Comparison of ENCODE assay signal across 8 cellular contexts in genomic region chr3:42501321-42501680, GRCh38. TPM values are rescaled to one million over a fixed set of nuclear protein-coding genes. Genes with fewer than 3 reads are reported as not detected.
A peak's percentile ranks its signal among the peaks of the same experiment; 100 is the strongest.
DNase-seq lines count a peak whose midpoint lies in the region; ATAC-seq and TF ChIP-seq lines count a peak whose summit lies in the region.

No MANE protein-coding gene starts in this region.

- no peak for ATAC-seq in gastroesophageal sphincter

- H3K9me3 Mint-ChIP-seq in activated CD4-positive, alpha-beta memory T cell treated with anti-CD3 and anti-CD28 coated beads for 36 hours: no peaks in the 10 kb centered on the region

- no peak overlapping the region for H3K27ac ChIP-seq in iPS DF 6.9 (ENCODE audit: low read length)
- H3K27ac ChIP-seq in spleen: no peak overlapping the region
- H3K27ac ChIP-seq in ovary: no peak overlapping the region
- peak overlapping the region in 1 of 4 donors; percentile 21 for H3K27ac ChIP-seq in gastroesophageal sphincter

- peak overlapping the region; percentile 91 for H3K4me3 Mint-ChIP-seq in activated CD4-positive, alpha-beta memory T cell treated with anti-CD3 and anti-CD28 coated beads for 36 hours

- H3K4me3 ChIP-seq in iPS DF 6.9 (ENCODE audit: low read length) (peak overlapping the region; percentile 77; the same call in 1 of the 2 replicates), spleen (peak overlapping the region; percentile 45 to 86 (median 56)), ovary (no peak overlapping the region), gastroesophageal sphincter (peak overlapping the region in 1 of 2 donors; percentile 58)

- CTCF ChIA-PET in activated CD4-positive, alpha-beta memory T cell treated with anti-CD3 and anti-CD28 coated beads for 36 hours (lab: Charles Lee): interaction anchor here (0.6 to 3.2 kb wide), 25 partner anchors 8 to 281 kb away, joined by 3 to 76 read pairs (median 6); no protein-coding TSS in a partner anchor

- H3K27me3 ChIP-seq in iPS DF 6.9 (ENCODE audit: control insufficient read depth, insufficient read depth, low read length): peaks cover 13% of the 10 kb centered on the region
- H3K27me3 ChIP-seq in spleen (replicated peaks in 1 of 7): peaks cover 0 to 48% (median 13%) of the 10 kb centered on the region in 7 donors
- H3K27me3 ChIP-seq in ovary: no peaks in the 10 kb centered on the region
- H3K27me3 ChIP-seq in gastroesophageal sphincter: peaks cover 62% of the 10 kb centered on the region

- H3K36me3 ChIP-seq in iPS DF 6.9 (ENCODE audit: control insufficient read depth, insufficient read depth, low read length): no peaks in the 10 kb centered on the region
- H3K36me3 ChIP-seq in spleen: no peaks in the 10 kb centered on the region
- no peaks in the 10 kb centered on the region for H3K36me3 ChIP-seq in ovary
- no peaks in the 10 kb centered on the region for H3K36me3 ChIP-seq in gastroesophageal sphincter

- H3K36me3 Mint-ChIP-seq in activated CD4-positive, alpha-beta memory T cell treated with anti-CD3 and anti-CD28 coated beads for 36 hours: no peaks in the 10 kb centered on the region

- TF ChIP-seq POLR2A in spleen (IDR thresholded peaks at IDR 0.05) (no peak), ovary (IDR thresholded peaks at IDR 0.05) (no peak), gastroesophageal sphincter (IDR thresholded peaks at IDR 0.05) (no peak)

- peaks cover 33% of the 10 kb centered on the region for H3K4me1 Mint-ChIP-seq in activated CD4-positive, alpha-beta memory T cell treated with anti-CD3 and anti-CD28 coated beads for 36 hours (ENCODE audit: low read depth)

- no peak for TF ChIP-seq CTCF in spleen (IDR thresholded peaks at IDR 0.05 in 8 of 11, conservative IDR thresholded peaks at IDR 0.05 in 3 of 11)
- TF ChIP-seq CTCF in ovary (IDR thresholded peaks at IDR 0.05): no peak
- TF ChIP-seq CTCF in gastroesophageal sphincter (IDR thresholded peaks at IDR 0.05): no peak

- H3K27me3 Mint-ChIP-seq in activated CD4-positive, alpha-beta memory T cell treated with anti-CD3 and anti-CD28 coated beads for 36 hours: peaks cover 29% of the 10 kb centered on the region

- no peak overlapping the region for H3K27ac Mint-ChIP-seq in activated CD4-positive, alpha-beta memory T cell treated with anti-CD3 and anti-CD28 coated beads for 36 hours

- H3K4me1 ChIP-seq in iPS DF 6.9 (ENCODE audit: control insufficient read depth, insufficient read depth, low read length) (peaks cover 9% of the 10 kb centered on the region), spleen (peaks cover 10 to 50% (median 24%) of the 10 kb centered on the region in 6 donors), ovary (ENCODE audit: insufficient read depth) (peaks cover 4% of the 10 kb centered on the region), gastroesophageal sphincter (peaks cover 0 to 22% (median 11%) of the 10 kb centered on the region in 3 donors)

- no peaks in the 10 kb centered on the region for H3K9me3 ChIP-seq in iPS DF 6.9 (ENCODE audit: control insufficient read depth, insufficient read depth, low read length)
- H3K9me3 ChIP-seq in spleen: no peaks in the 10 kb centered on the region
- no peaks in the 10 kb centered on the region for H3K9me3 ChIP-seq in ovary
- H3K9me3 ChIP-seq in gastroesophageal sphincter: no peaks in the 10 kb centered on the region

- POLR2A ChIA-PET in activated CD4-positive, alpha-beta memory T cell treated with anti-CD3 and anti-CD28 coated beads for 36 hours (lab: Charles Lee): interaction anchor here (0.7 to 1.9 kb wide), 3 partner anchors 18 to 35 kb away, joined by 3 to 6 read pairs (median 5); no protein-coding TSS in a partner anchor

- intact Hi-C loops in activated CD4-positive, alpha-beta memory T cell treated with anti-CD3 and anti-CD28 coated beads for 36 hours (cut with micrococcal nuclease): loop anchor here (5.0 kb wide), 1 partner anchor 101 kb away; the partner anchor contains the start of gene NKTR
- intact Hi-C loops in spleen (cut with DNase I; ENCODE audit: low total_unique reads): loop anchor here (5.0 kb wide), 1 partner anchor 46 kb away; no protein-coding TSS in a partner anchor
- intact Hi-C loops in ovary (cut with DNase I): no loop called here

- DNase-seq in NCI-H1417 (lab: John Stamatoyannopoulos, UW): peak in 2 of 3 experiments; percentile 47 to 56
- DNase-seq in NCI-H1417 treated with DMSO at 0.1 percent for 48 hours (lab: John Stamatoyannopoulos, UW): no peak
- peak; percentile 22 for DNase-seq in activated CD4-positive, alpha-beta memory T cell treated with anti-CD3 and anti-CD28 coated beads for 36 hours
- DNase-seq in iPS DF 6.9 (ENCODE audit: low read depth, low spot score): no peak
- no peak for DNase-seq in spleen
- DNase-seq in ovary: no peak
- no peak for DNase-seq in midbrain (lab: John Stamatoyannopoulos, UW)

- WGBS in iPS DF 6.9 (ENCODE audit: insufficient coverage, insufficient read length): no CpG with 5 or more reads among the region's 27 CpGs
- WGBS in spleen, 5 donors: 7 to 11% (median 9%) methylated on average over 14 to 27 of the region's 27 CpGs
- 5 to 6% (median 5%) methylated on average over 25 to 27 of the region's 27 CpGs for WGBS in ovary, 3 donors
- WGBS in gastroesophageal sphincter (ENCODE audit: low coverage in 1 of 2), 2 donors: no CpG with 5 or more reads among the region's 27 CpGs

- TF ChIP-seq EP300 in ovary (IDR thresholded peaks at IDR 0.05): no peak
- no peak for TF ChIP-seq EP300 in gastroesophageal sphincter (IDR thresholded peaks at IDR 0.05)

RNA-seq across cellular contexts. Expression of gene VIPR1, which starts 1.1 kb away (rescaled TPM):
- 1 to 10 TPM; 5.9 to 6.5 TPM for total RNA-seq in activated CD4-positive, alpha-beta memory T cell treated with anti-CD3 and anti-CD28 coated beads for 36 hours
- total RNA-seq in spleen (10 to 100 TPM in 5 of 7 donors, 1 to 10 TPM in 2; 6.8 to 16.3 (median 11.9) TPM), ovary (1 to 10 TPM in 2 of 7 donors, under 1 TPM in 5; 0.12 to 2.0 (median 0.25) TPM), gastroesophageal sphincter (1 to 10 TPM; 3.8 to 9.5 (median 5.9) TPM)
- polyA plus RNA-seq in spleen (1 to 10 TPM; 2.0 to 6.1 (median 5.3) TPM), ovary (1 to 10 TPM in 1 of 2 donors, under 1 TPM in 1; 0.47 to 2.2 TPM)

Comparison
In these comparisons a context has a peak if more than half of its experiments do, and no peak if none do; other contexts are left out.
1. DNase-seq: peak in NCI-H1417 (2 of 3) and activated CD4-positive, alpha-beta memory T cell treated with anti-CD3 and anti-CD28 coated beads for 36 hours (single experiment); none in NCI-H1417 treated with DMSO at 0.1 percent for 48 hours (single experiment), iPS DF 6.9 (single experiment), spleen (single experiment), ovary (0 of 5) and midbrain (single experiment).
2. intact Hi-C loops: an anchor here in activated CD4-positive, alpha-beta memory T cell treated with anti-CD3 and anti-CD28 coated beads for 36 hours (5.0 kb wide) and spleen (5.0 kb wide); none called in ovary.